15 cellular contexts compared by ENCODE assay signal in genomic region chr5:169029661-169030274, GRCh38.
DNase-seq lines count a peak whose midpoint lies in the region; ATAC-seq, FAIRE-seq and TF ChIP-seq lines count a peak whose summit lies in the region.
"Had no signal": no experiment of that assay in that cellular context is flagged by ENCODE, and none has a peak within 500 bp of the region (broad histone marks: within the 10 kb centered on the region; RNA-seq: fewer than 3 reads in every experiment).

No MANE protein-coding gene starts in this region.

- H3K4me3 ChIP-seq in HEK293 (ENCODE audit: low read depth, low read length) (no peak overlapping the region), gastroesophageal sphincter (no peak overlapping the region), stomach (no peak overlapping the region), ovary (no peak overlapping the region)
- H3K4me3 ChIP-seq: body of pancreas, heart right ventricle, left ventricle myocardium inferior had no signal

- H3K27ac ChIP-seq in HEK293 (ENCODE audit: extremely low read depth, low read depth, low read length) (no peak overlapping the region), gastroesophageal sphincter (peak overlapping the region in 3 of 4 donors; percentile 53 to 67 (median 58)), stomach (peak overlapping the region in 3 of 5 donors; percentile 28 to 64 (median 61)), ovary (no peak overlapping the region)
- H3K27ac ChIP-seq: body of pancreas, heart right ventricle, left ventricle myocardium inferior had no signal

- peak; percentile 58 for DNase-seq in NCI-H82 treated with DMSO at 0.1 percent for 48 hours (lab: John Stamatoyannopoulos, UW; ENCODE audit: unreplicated experiment)
- DNase-seq in stomach, result no peak
- DNase-seq in activated T-cell treated with anti-CD3 and anti-CD28 coated beads, Interleukin-2, amount 50 U/mL, for 48 hours, result no peak
- no peak for DNase-seq in H54 (ENCODE audit: insufficient read length, low spot score)
- DNase-seq in ovary, result no peak
- DNase-seq in NCI-H526 (lab: John Stamatoyannopoulos, UW), result no peak
- DNase-seq: activated CD4-positive, alpha-beta T cell treated with anti-CD3 and anti-CD28 coated beads for 48 hours; body of pancreas; CD4-positive, alpha-beta memory T cell; H7; heart right ventricle; left ventricle myocardium inferior; T-helper 17 cell had no signal

- TF ChIP-seq POLR2A in gastroesophageal sphincter (IDR thresholded peaks at IDR 0.05) (no peak), stomach (IDR thresholded peaks at IDR 0.05) (no peak), H54 (IDR thresholded peaks at IDR 0.05; ENCODE audit: low read depth, low read length) (no peak), ovary (IDR thresholded peaks at IDR 0.05) (no peak)

- intact Hi-C loops in stomach (cut with DNase I; ENCODE audit: low total_unique reads) (no loop called here), ovary (cut with DNase I) (no loop called here)

- FAIRE-seq in H54 (lab: Jason Lieb, UNC), result no peak

- TF ChIP-seq EP300 in gastroesophageal sphincter (IDR thresholded peaks at IDR 0.05), result no peak
- TF ChIP-seq EP300 in stomach (IDR thresholded peaks at IDR 0.05), result no peak
- TF ChIP-seq EP300 in ovary (IDR thresholded peaks at IDR 0.05), result no peak

- ATAC-seq in gastroesophageal sphincter, result no peak
- ATAC-seq: body of pancreas, heart right ventricle, T-helper 17 cell had no signal

- TF ChIP-seq CTCF in HEK293 (tag by site-specific recombination; IDR thresholded peaks at IDR 0.05), result no peak
- no peak for TF ChIP-seq CTCF in gastroesophageal sphincter (IDR thresholded peaks at IDR 0.05)
- TF ChIP-seq CTCF in stomach (IDR thresholded peaks at IDR 0.05), result no peak
- no peak for TF ChIP-seq CTCF in ovary (IDR thresholded peaks at IDR 0.05)

- H3K9me3 ChIP-seq in HEK293 (ENCODE audit: control insufficient read depth, insufficient read depth, low read depth, low read length), result peaks cover 2% of the 10 kb centered on the region; the same call in 1 of the 2 replicates
- no peaks in the 10 kb centered on the region for H3K9me3 ChIP-seq in gastroesophageal sphincter
- H3K9me3 ChIP-seq in stomach, result no peaks in the 10 kb centered on the region
- no peaks in the 10 kb centered on the region for H3K9me3 ChIP-seq in ovary
- H3K9me3 ChIP-seq: body of pancreas had no signal

- WGBS in gastroesophageal sphincter (ENCODE audit: low coverage in 1 of 2), 2 donors, result 0% methylated on average over 1 of the region's 1 CpG
- 4 to 19% (median 17%) methylated on average over 1 of the region's 1 CpG for WGBS in stomach, 5 donors
- 33 to 46% (median 36%) methylated on average over 1 of the region's 1 CpG for WGBS in ovary, 3 donors

- no peaks in the 10 kb centered on the region for H3K27me3 ChIP-seq in gastroesophageal sphincter
- H3K27me3 ChIP-seq in stomach, result no peaks in the 10 kb centered on the region
- no peaks in the 10 kb centered on the region for H3K27me3 ChIP-seq in ovary
- H3K27me3 ChIP-seq: body of pancreas had no signal

- CTCF ChIA-PET in HEK293 (lab: Yijun Ruan, JAX), result no interaction called here

- no peaks in the 10 kb centered on the region for H3K36me3 ChIP-seq in HEK293 (ENCODE audit: control insufficient read depth in 2 of 2, insufficient read depth in 1 of 2, low read length in 2 of 2)
- H3K36me3 ChIP-seq in gastroesophageal sphincter, result no peaks in the 10 kb centered on the region
- no peaks in the 10 kb centered on the region for H3K36me3 ChIP-seq in stomach
- H3K36me3 ChIP-seq in ovary, result no peaks in the 10 kb centered on the region
- H3K36me3 ChIP-seq: heart right ventricle, left ventricle myocardium inferior had no signal

- POLR2A ChIA-PET in HEK293 (lab: Yijun Ruan, JAX), result no interaction called here

- H3K4me1 ChIP-seq in HEK293 (ENCODE audit: control insufficient read depth, insufficient read depth, low read length), result no peaks in the 10 kb centered on the region; the same call in 1 of the 2 replicates
- peaks cover 12 to 43% (median 16%) of the 10 kb centered on the region in 3 donors for H3K4me1 ChIP-seq in gastroesophageal sphincter
- peaks cover 13 to 40% (median 28%) of the 10 kb centered on the region in 4 donors for H3K4me1 ChIP-seq in stomach
- no peaks in the 10 kb centered on the region for H3K4me1 ChIP-seq in ovary (ENCODE audit: insufficient read depth)
- H3K4me1 ChIP-seq: body of pancreas, heart right ventricle, left ventricle myocardium inferior had no signal

TF ChIP-seq in HEK293, 187 proteins besides CTCF, POLR2A, EP300 and RAD21 (continues in another document):
- TF ChIP-seq ZNF350 (tag by site-specific recombination; IDR thresholded peaks at IDR 0.05) (no peak), FEZF1 (tag by site-specific recombination; IDR thresholded peaks at IDR 0.05) (peak; percentile 25; the same call in 1 of the 2 replicates), WT1 (tag by site-specific recombination; IDR thresholded peaks at IDR 0.05) (peak; percentile 69), ZNF140 (tag by site-specific recombination; IDR thresholded peaks at IDR 0.05) (no peak), ZNF24 (tag by site-specific recombination; IDR thresholded peaks at IDR 0.05) (peak; percentile 82), ZNF274 (IDR thresholded peaks at IDR 0.05; ENCODE audit: low read length) (no peak), ZNF274 (tag by site-specific recombination; IDR thresholded peaks at IDR 0.05; ENCODE audit: borderline replicate concordance) (no peak), OSR2 (tag by site-specific recombination; IDR thresholded peaks at IDR 0.05) (peak; percentile 90), HOXC10 (CRISPR knock-in tag; IDR thresholded peaks at IDR 0.05) (no peak), GLIS1 (tag by site-specific recombination; IDR thresholded peaks at IDR 0.05) (peak; percentile 62), SP7 (tag by site-specific recombination; IDR thresholded peaks at IDR 0.05) (peak; percentile 89), ZBTB21 (tag by site-specific recombination; IDR thresholded peaks at IDR 0.05) (peak; percentile 75; the same call in 1 of the 2 replicates)
- TF ChIP-seq, protein P1, sequence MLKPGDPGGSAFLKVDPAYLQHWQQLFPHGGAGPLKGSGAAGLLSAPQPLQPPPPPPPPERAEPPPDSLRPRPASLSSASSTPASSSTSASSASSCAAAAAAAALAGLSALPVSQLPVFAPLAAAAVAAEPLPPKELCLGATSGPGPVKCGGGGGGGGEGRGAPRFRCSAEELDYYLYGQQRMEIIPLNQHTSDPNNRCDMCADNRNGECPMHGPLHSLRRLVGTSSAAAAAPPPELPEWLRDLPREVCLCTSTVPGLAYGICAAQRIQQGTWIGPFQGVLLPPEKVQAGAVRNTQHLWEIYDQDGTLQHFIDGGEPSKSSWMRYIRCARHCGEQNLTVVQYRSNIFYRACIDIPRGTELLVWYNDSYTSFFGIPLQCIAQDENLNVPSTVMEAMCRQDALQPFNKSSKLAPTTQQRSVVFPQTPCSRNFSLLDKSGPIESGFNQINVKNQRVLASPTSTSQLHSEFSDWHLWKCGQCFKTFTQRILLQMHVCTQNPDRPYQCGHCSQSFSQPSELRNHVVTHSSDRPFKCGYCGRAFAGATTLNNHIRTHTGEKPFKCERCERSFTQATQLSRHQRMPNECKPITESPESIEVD (tag by site-specific recombination; IDR thresholded peaks at IDR 0.05), result peak; percentile 60
- TF ChIP-seq, protein P2, sequence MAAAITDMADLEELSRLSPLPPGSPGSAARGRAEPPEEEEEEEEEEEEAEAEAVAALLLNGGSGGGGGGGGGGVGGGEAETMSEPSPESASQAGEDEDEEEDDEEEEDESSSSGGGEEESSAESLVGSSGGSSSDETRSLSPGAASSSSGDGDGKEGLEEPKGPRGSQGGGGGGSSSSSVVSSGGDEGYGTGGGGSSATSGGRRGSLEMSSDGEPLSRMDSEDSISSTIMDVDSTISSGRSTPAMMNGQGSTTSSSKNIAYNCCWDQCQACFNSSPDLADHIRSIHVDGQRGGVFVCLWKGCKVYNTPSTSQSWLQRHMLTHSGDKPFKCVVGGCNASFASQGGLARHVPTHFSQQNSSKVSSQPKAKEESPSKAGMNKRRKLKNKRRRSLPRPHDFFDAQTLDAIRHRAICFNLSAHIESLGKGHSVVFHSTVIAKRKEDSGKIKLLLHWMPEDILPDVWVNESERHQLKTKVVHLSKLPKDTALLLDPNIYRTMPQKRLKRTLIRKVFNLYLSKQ (tag by site-specific recombination; IDR thresholded peaks at IDR 0.05; ENCODE audit: borderline replicate concordance), result no peak
- TF ChIP-seq, protein P3, sequence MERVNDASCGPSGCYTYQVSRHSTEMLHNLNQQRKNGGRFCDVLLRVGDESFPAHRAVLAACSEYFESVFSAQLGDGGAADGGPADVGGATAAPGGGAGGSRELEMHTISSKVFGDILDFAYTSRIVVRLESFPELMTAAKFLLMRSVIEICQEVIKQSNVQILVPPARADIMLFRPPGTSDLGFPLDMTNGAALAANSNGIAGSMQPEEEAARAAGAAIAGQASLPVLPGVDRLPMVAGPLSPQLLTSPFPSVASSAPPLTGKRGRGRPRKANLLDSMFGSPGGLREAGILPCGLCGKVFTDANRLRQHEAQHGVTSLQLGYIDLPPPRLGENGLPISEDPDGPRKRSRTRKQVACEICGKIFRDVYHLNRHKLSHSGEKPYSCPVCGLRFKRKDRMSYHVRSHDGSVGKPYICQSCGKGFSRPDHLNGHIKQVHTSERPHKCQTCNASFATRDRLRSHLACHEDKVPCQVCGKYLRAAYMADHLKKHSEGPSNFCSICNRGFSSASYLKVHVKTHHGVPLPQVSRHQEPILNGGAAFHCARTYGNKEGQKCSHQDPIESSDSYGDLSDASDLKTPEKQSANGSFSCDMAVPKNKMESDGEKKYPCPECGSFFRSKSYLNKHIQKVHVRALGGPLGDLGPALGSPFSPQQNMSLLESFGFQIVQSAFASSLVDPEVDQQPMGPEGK (tag by site-specific recombination; IDR thresholded peaks at IDR 0.05), result 0 out of 2 replicates have a peak, but pooled peaks have one; percentile 13
- TF ChIP-seq, protein P4, sequence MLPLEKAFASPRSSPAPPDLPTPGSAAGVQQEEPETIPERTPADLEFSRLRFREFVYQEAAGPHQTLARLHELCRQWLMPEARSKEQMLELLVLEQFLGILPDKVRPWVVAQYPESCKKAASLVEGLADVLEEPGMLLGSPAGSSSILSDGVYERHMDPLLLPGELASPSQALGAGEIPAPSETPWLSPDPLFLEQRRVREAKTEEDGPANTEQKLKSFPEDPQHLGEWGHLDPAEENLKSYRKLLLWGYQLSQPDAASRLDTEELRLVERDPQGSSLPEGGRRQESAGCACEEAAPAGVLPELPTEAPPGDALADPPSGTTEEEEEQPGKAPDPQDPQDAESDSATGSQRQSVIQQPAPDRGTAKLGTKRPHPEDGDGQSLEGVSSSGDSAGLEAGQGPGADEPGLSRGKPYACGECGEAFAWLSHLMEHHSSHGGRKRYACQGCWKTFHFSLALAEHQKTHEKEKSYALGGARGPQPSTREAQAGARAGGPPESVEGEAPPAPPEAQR (tag by site-specific recombination; IDR thresholded peaks at IDR 0.05), result no peak

Comparison
In these comparisons a context has a peak if more than half of its experiments do, and no peak if none do; other contexts are left out.
1. H3K27ac ChIP-seq: peak in gastroesophageal sphincter (3 of 4) and stomach (3 of 5); none in HEK293 (single experiment) and ovary (0 of 2).